ENCODE assay signal across 18 cellular contexts in genomic region chr7:140284062-140284461, GRCh38.
DNase-seq lines count a peak whose midpoint lies in the region; ATAC-seq and TF ChIP-seq lines count a peak whose summit lies in the region.
"Had no signal": no experiment of that assay in that cellular context is flagged by ENCODE, and none has a peak within 500 bp of the region (broad histone marks: within the 10 kb centered on the region; RNA-seq: fewer than 3 reads in every experiment).

No MANE protein-coding gene starts in this region.

- H3K9ac ChIP-seq in Karpas-422 (ENCODE audit: low read length) = no peak overlapping the region

- no peak overlapping the region for H2AFZ ChIP-seq in Karpas-422 (ENCODE audit: low read length)

- TF ChIP-seq CTCF in natural killer cell (IDR thresholded peaks at IDR 0.05) = no peak

- no peaks in the 10 kb centered on the region for H3K9me3 Mint-ChIP-seq in natural killer cell treated with Interleukin-12 subunit alpha and Interleukin-12 subunit beta and Interleukin-15 and Interleukin-18, amount 100 ng/mL, for 72 hours
- H3K9me3 Mint-ChIP-seq in natural killer cell = no peaks in the 10 kb centered on the region
- no peaks in the 10 kb centered on the region for H3K9me3 Mint-ChIP-seq in activated naive CD4-positive, alpha-beta T cell treated with anti-CD3 and anti-CD28 coated beads for 36 hours

- no peak overlapping the region for H3K4me2 ChIP-seq in Karpas-422 (ENCODE audit: low read depth, low read length, poor library complexity, severe bottlenecking)

- ATAC-seq in natural killer cell treated with Interleukin-12 subunit alpha and Interleukin-12 subunit beta and Interleukin-15 and Interleukin-18, amount 100 ng/mL, for 72 hours = no peak
- ATAC-seq in natural killer cell (no peak), HG02798 (IDR thresholded peaks at IDR 0.05; ENCODE audit: poor library complexity, unreplicated experiment) (no peak)

- no peak overlapping the region for H3K4me3 ChIP-seq in Karpas-422 (ENCODE audit: low read length)
- no peak overlapping the region for H3K4me3 ChIP-seq in effector memory CD4-positive, alpha-beta T cell (ENCODE audit: insufficient read depth, low read depth, low read length, poor library complexity, severe bottlenecking)
- H3K4me3 ChIP-seq: Peyer's patch, SJSA1 had no signal

- H3K4me1 ChIP-seq in Karpas-422 (ENCODE audit: low read length) = no peaks in the 10 kb centered on the region
- H3K4me1 ChIP-seq in effector memory CD4-positive, alpha-beta T cell (ENCODE audit: control insufficient read depth, insufficient read depth, low read length, poor library complexity, severe bottlenecking) = no peaks in the 10 kb centered on the region
- H3K4me1 ChIP-seq: Peyer's patch, SJSA1 had no signal

- H3K36me3 Mint-ChIP-seq in natural killer cell treated with Interleukin-12 subunit alpha and Interleukin-12 subunit beta and Interleukin-15 and Interleukin-18, amount 100 ng/mL, for 72 hours = no peaks in the 10 kb centered on the region
- H3K36me3 Mint-ChIP-seq in natural killer cell = no peaks in the 10 kb centered on the region
- H3K36me3 Mint-ChIP-seq in activated naive CD4-positive, alpha-beta T cell treated with anti-CD3 and anti-CD28 coated beads for 36 hours (ENCODE audit: low read depth) = no peaks in the 10 kb centered on the region

- H3K36me3 ChIP-seq in Karpas-422 (ENCODE audit: insufficient read depth, low read length) = no peaks in the 10 kb centered on the region
- H3K36me3 ChIP-seq in effector memory CD4-positive, alpha-beta T cell (ENCODE audit: control insufficient read depth, insufficient read depth, low read length) = no peaks in the 10 kb centered on the region
- H3K36me3 ChIP-seq: Peyer's patch, SJSA1 had no signal

- H3K27me3 Mint-ChIP-seq in natural killer cell treated with Interleukin-12 subunit alpha and Interleukin-12 subunit beta and Interleukin-15 and Interleukin-18, amount 100 ng/mL, for 72 hours = peaks cover 0 to 2% of the 10 kb centered on the region in 2 donors
- peaks cover 0 to 2% of the 10 kb centered on the region in 2 donors for H3K27me3 Mint-ChIP-seq in natural killer cell (ENCODE audit: low read depth in 2 of 2)
- no peaks in the 10 kb centered on the region for H3K27me3 Mint-ChIP-seq in activated naive CD4-positive, alpha-beta T cell treated with anti-CD3 and anti-CD28 coated beads for 36 hours (ENCODE audit: low read depth)

- H3K9me3 ChIP-seq in Karpas-422 (ENCODE audit: low read length) = no peaks in the 10 kb centered on the region; the same call in 1 of the 2 replicates
- no peaks in the 10 kb centered on the region for H3K9me3 ChIP-seq in effector memory CD4-positive, alpha-beta T cell (ENCODE audit: control insufficient read depth, low read length)
- H3K9me3 ChIP-seq: Peyer's patch, SJSA1 had no signal

- DNase-seq in natural killer cell treated with Interleukin-12 subunit alpha and Interleukin-12 subunit beta and Interleukin-15 and Interleukin-18, amount 100 ng/mL, for 72 hours (ENCODE audit: low spot score) = peak; percentile 8
- DNase-seq in natural killer cell (no peak), astrocyte of the hippocampus (ENCODE audit: low read depth, low spot score) (peak; percentile 50), glomerular visceral epithelial cell (ENCODE audit: extremely low spot score) (peak; percentile 8), Karpas-422 (no peak)
- DNase-seq in activated naive CD4-positive, alpha-beta T cell treated with anti-CD3 and anti-CD28 coated beads for 36 hours = no peak
- DNase-seq in effector memory CD4-positive, alpha-beta T cell = no peak
- DNase-seq: 8988T, GDM1, KBM-7, NCI-H1105, NCI-H146, NCI-H2029 treated with DMSO at 0.1 percent for 48 hours, NCI-H524 treated with DMSO at 0.1 percent for 48 hours, Peyer's patch had no signal

- H3K9me2 ChIP-seq in Karpas-422 (replicated peaks; ENCODE audit: insufficient read depth, low read length) = no peaks in the 10 kb centered on the region

- no peaks in the 10 kb centered on the region for H4K20me1 ChIP-seq in Karpas-422 (ENCODE audit: insufficient read depth, low read depth, low read length)

- H3K4me1 Mint-ChIP-seq in natural killer cell treated with Interleukin-12 subunit alpha and Interleukin-12 subunit beta and Interleukin-15 and Interleukin-18, amount 100 ng/mL, for 72 hours (ENCODE audit: low read depth in 2 of 2) = peaks cover 0 to 5% of the 10 kb centered on the region in 2 donors
- H3K4me1 Mint-ChIP-seq in natural killer cell = no peaks in the 10 kb centered on the region
- H3K4me1 Mint-ChIP-seq in activated naive CD4-positive, alpha-beta T cell treated with anti-CD3 and anti-CD28 coated beads for 36 hours (ENCODE audit: low read depth) = no peaks in the 10 kb centered on the region

- no peak overlapping the region for H3K4me3 Mint-ChIP-seq in natural killer cell treated with Interleukin-12 subunit alpha and Interleukin-12 subunit beta and Interleukin-15 and Interleukin-18, amount 100 ng/mL, for 72 hours
- H3K4me3 Mint-ChIP-seq in natural killer cell = no peak overlapping the region
- H3K4me3 Mint-ChIP-seq in activated naive CD4-positive, alpha-beta T cell treated with anti-CD3 and anti-CD28 coated beads for 36 hours = no peak overlapping the region

- intact Hi-C loops in natural killer cell (cut with micrococcal nuclease) = no loop called here
- intact Hi-C loops in activated naive CD4-positive, alpha-beta T cell treated with anti-CD3 and anti-CD28 coated beads for 36 hours (cut with micrococcal nuclease) = no loop called here

- CTCF ChIA-PET in activated naive CD4-positive, alpha-beta T cell treated with anti-CD3 and anti-CD28 coated beads for 36 hours (lab: Charles Lee) = interaction anchor here (0.7 kb wide), 1 partner anchor 32 kb away, joined by 4 read pairs; no protein-coding TSS in a partner anchor

- no peak overlapping the region for H3K27ac ChIP-seq in Karpas-422 (ENCODE audit: low read length)
- H3K27ac ChIP-seq in effector memory CD4-positive, alpha-beta T cell (ENCODE audit: insufficient read depth, low read length, poor library complexity, severe bottlenecking) = no peak overlapping the region
- H3K27ac ChIP-seq: C4-2B, Peyer's patch, SJSA1 had no signal

- no peaks in the 10 kb centered on the region for H3K79me2 ChIP-seq in Karpas-422 (ENCODE audit: low read length)

- no peak overlapping the region for H3K27ac Mint-ChIP-seq in natural killer cell treated with Interleukin-12 subunit alpha and Interleukin-12 subunit beta and Interleukin-15 and Interleukin-18, amount 100 ng/mL, for 72 hours
- no peak overlapping the region for H3K27ac Mint-ChIP-seq in natural killer cell
- H3K27ac Mint-ChIP-seq in activated naive CD4-positive, alpha-beta T cell treated with anti-CD3 and anti-CD28 coated beads for 36 hours = no peak overlapping the region

- H3K27me3 ChIP-seq in Karpas-422 (ENCODE audit: low read length) = no peaks in the 10 kb centered on the region; the same call in 1 of the 2 replicates
- no peaks in the 10 kb centered on the region for H3K27me3 ChIP-seq in effector memory CD4-positive, alpha-beta T cell (replicated peaks; ENCODE audit: control insufficient read depth, insufficient read depth, low read length, poor library complexity, severe bottlenecking)
- H3K27me3 ChIP-seq: Peyer's patch, SJSA1 had no signal

Comparison
In these comparisons a context has a peak if more than half of its experiments do, and no peak if none do; other contexts are left out.
1. DNase-seq: peak in natural killer cell treated with Interleukin-12 subunit alpha and Interleukin-12 subunit beta and Interleukin-15 and Interleukin-18, amount 100 ng/mL, for 72 hours (single experiment), astrocyte of the hippocampus (single experiment) and glomerular visceral epithelial cell (single experiment); none in natural killer cell (single experiment), activated naive CD4-positive, alpha-beta T cell treated with anti-CD3 and anti-CD28 coated beads for 36 hours (single experiment), Karpas-422 (single experiment) and effector memory CD4-positive, alpha-beta T cell (0 of 3).